Comparison of ENCODE assay signal across 8 cellular contexts in genomic region chr1:155978973-155979429, GRCh38. TPM values are rescaled to one million over a fixed set of nuclear protein-coding genes. Genes with fewer than 3 reads are reported as not detected.
A peak's percentile ranks its signal among the peaks of the same experiment; 100 is the strongest.
DNase-seq lines count a peak whose midpoint lies in the region; ATAC-seq and TF ChIP-seq lines count a peak whose summit lies in the region.

No MANE protein-coding gene starts in this region.

- H3K4me1 ChIP-seq in Karpas-422 (ENCODE audit: low read length), result peaks cover 87% of the 10 kb centered on the region
- H3K4me1 ChIP-seq in hepatocyte (ENCODE audit: insufficient read depth), result peaks cover 52% of the 10 kb centered on the region

- peak overlapping the region; percentile 86 for H3K27ac Mint-ChIP-seq in CD4-positive, alpha-beta T cell
- H3K27ac Mint-ChIP-seq in activated naive CD8-positive, alpha-beta T cell treated with anti-CD3 and anti-CD28 coated beads, Interleukin-2, amount 10 ng/mL, durations not matched to agents 7 days and 5 days, result peak overlapping the region; percentile 85

- peak overlapping the region; percentile 89 for H3K27ac ChIP-seq in CD4-positive, alpha-beta T cell (ENCODE audit: low read depth, low read length)
- H3K27ac ChIP-seq in Karpas-422 (ENCODE audit: low read length) (peak overlapping the region; percentile 96), hepatocyte (peak overlapping the region; percentile 87)

- H3K9ac ChIP-seq in Karpas-422 (ENCODE audit: low read length), result peak overlapping the region; percentile 97

- no peak for ATAC-seq in CD4-positive, alpha-beta T cell (ENCODE audit: poor library complexity)
- ATAC-seq in activated naive CD8-positive, alpha-beta T cell treated with anti-CD3 and anti-CD28 coated beads, Interleukin-2, amount 10 ng/mL, durations not matched to agents 7 days and 5 days (ENCODE audit: low read depth), result no peak
- ATAC-seq in GM18858 (IDR thresholded peaks at IDR 0.05; ENCODE audit: unreplicated experiment), result no peak
- ATAC-seq in HG02623 (IDR thresholded peaks at IDR 0.05; ENCODE audit: unreplicated experiment), result no peak

- H3K36me3 ChIP-seq in Karpas-422 (ENCODE audit: insufficient read depth, low read length) (peaks cover 11% of the 10 kb centered on the region), hepatocyte (replicated peaks; ENCODE audit: insufficient read depth, low read depth) (no peaks in the 10 kb centered on the region)

- H3K9me2 ChIP-seq in Karpas-422 (replicated peaks; ENCODE audit: insufficient read depth, low read length) (no peaks in the 10 kb centered on the region), hepatocyte (replicated peaks; ENCODE audit: insufficient read depth) (no peaks in the 10 kb centered on the region)

- H3K27me3 Mint-ChIP-seq in CD4-positive, alpha-beta T cell, result no peaks in the 10 kb centered on the region
- no peaks in the 10 kb centered on the region for H3K27me3 Mint-ChIP-seq in activated naive CD8-positive, alpha-beta T cell treated with anti-CD3 and anti-CD28 coated beads, Interleukin-2, amount 10 ng/mL, durations not matched to agents 7 days and 5 days

- POLR2A ChIA-PET in CD4-positive, alpha-beta T cell (lab: Charles Lee), result interaction anchor here (0.6 to 10.1 kb wide), 11 partner anchors 11 to 1033 kb away, joined by 3 to 96 read pairs (median 11); partner anchors contain the start of genes KHDC4, PMF1, PRCC and RXFP4
- POLR2A ChIA-PET in activated naive CD8-positive, alpha-beta T cell treated with anti-CD3 and anti-CD28 coated beads, Interleukin-2, amount 10 ng/mL, durations not matched to agents 7 days and 5 days (lab: Charles Lee), result interaction anchor here (0.8 to 9.5 kb wide), 8 partner anchors 11 to 122 kb away, joined by 3 to 105 read pairs (median 20); partner anchors contain the start of genes GON4L, KHDC4 and RXFP4

- no peaks in the 10 kb centered on the region for H3K9me3 Mint-ChIP-seq in CD4-positive, alpha-beta T cell
- H3K9me3 Mint-ChIP-seq in activated naive CD8-positive, alpha-beta T cell treated with anti-CD3 and anti-CD28 coated beads, Interleukin-2, amount 10 ng/mL, durations not matched to agents 7 days and 5 days, result no peaks in the 10 kb centered on the region

- TF ChIP-seq CTCF in CD4-positive, alpha-beta T cell (IDR thresholded peaks at IDR 0.05), result peak; percentile 5
- TF ChIP-seq CTCF in hepatocyte (IDR thresholded peaks at IDR 0.05; ENCODE audit: poor library complexity), result no peak

- no peak for DNase-seq in CD4-positive, alpha-beta T cell
- DNase-seq in Karpas-422, result peak; percentile 72
- DNase-seq in activated naive CD8-positive, alpha-beta T cell treated with anti-CD3 and anti-CD28 coated beads, Interleukin-2, amount 10 ng/mL, durations not matched to agents 7 days and 5 days, result no peak
- no peak for DNase-seq in hepatocyte (ENCODE audit: low spot score)
- peak; percentile 48 for DNase-seq in stimulated activated CD8-positive, alpha-beta memory T cell treated with anti-CD3 and anti-CD28 coated beads, Interleukin-4, amount 100 ng/mL, for 48 hours
- DNase-seq in islet precursor cell, result no peak

- no peaks in the 10 kb centered on the region for H3K9me3 ChIP-seq in CD4-positive, alpha-beta T cell (ENCODE audit: control insufficient read depth, low read length)
- H3K9me3 ChIP-seq in Karpas-422 (ENCODE audit: low read length), result no peaks in the 10 kb centered on the region
- no peaks in the 10 kb centered on the region for H3K9me3 ChIP-seq in hepatocyte (ENCODE audit: low read depth)

- peaks cover 44% of the 10 kb centered on the region for H3K36me3 Mint-ChIP-seq in CD4-positive, alpha-beta T cell (ENCODE audit: low read depth)
- H3K36me3 Mint-ChIP-seq in activated naive CD8-positive, alpha-beta T cell treated with anti-CD3 and anti-CD28 coated beads, Interleukin-2, amount 10 ng/mL, durations not matched to agents 7 days and 5 days, result peaks cover 25% of the 10 kb centered on the region

- H4K20me1 ChIP-seq in Karpas-422 (ENCODE audit: insufficient read depth, low read depth, low read length), result peaks cover 36% of the 10 kb centered on the region
- peaks cover 19% of the 10 kb centered on the region for H4K20me1 ChIP-seq in hepatocyte (ENCODE audit: insufficient read depth, poor library complexity, severe bottlenecking)

- peaks cover 75% of the 10 kb centered on the region for H3K4me1 Mint-ChIP-seq in CD4-positive, alpha-beta T cell (ENCODE audit: low read depth)
- peaks cover 59% of the 10 kb centered on the region for H3K4me1 Mint-ChIP-seq in activated naive CD8-positive, alpha-beta T cell treated with anti-CD3 and anti-CD28 coated beads, Interleukin-2, amount 10 ng/mL, durations not matched to agents 7 days and 5 days

- intact Hi-C loops in CD4-positive, alpha-beta T cell (cut with DNase I, micrococcal nuclease), result loop anchor here (1.0 to 5.0 kb wide), 2 partner anchors 10 to 122 kb away; partner anchors contain the start of genes GON4L (in 1 of the 2) and SYT11 (in 1 of the 2)

- H3K4me2 ChIP-seq in Karpas-422 (ENCODE audit: low read depth, low read length, poor library complexity, severe bottlenecking) (peak overlapping the region; percentile 89), hepatocyte (peak overlapping the region; percentile 82)

- H3K27me3 ChIP-seq in CD4-positive, alpha-beta T cell (ENCODE audit: control insufficient read depth, insufficient read depth, low read length), result no peaks in the 10 kb centered on the region
- H3K27me3 ChIP-seq in Karpas-422 (ENCODE audit: low read length) (no peaks in the 10 kb centered on the region), hepatocyte (no peaks in the 10 kb centered on the region)

- WGBS in hepatocyte (ENCODE audit: low lambda C conversion rate, missing lambda C conversion rate), result 12% methylated on average over 8 of the region's 8 CpGs

- peak overlapping the region; percentile 97 for H3K4me3 Mint-ChIP-seq in CD4-positive, alpha-beta T cell
- H3K4me3 Mint-ChIP-seq in activated naive CD8-positive, alpha-beta T cell treated with anti-CD3 and anti-CD28 coated beads, Interleukin-2, amount 10 ng/mL, durations not matched to agents 7 days and 5 days, result peak overlapping the region; percentile 99

- CTCF ChIA-PET in CD4-positive, alpha-beta T cell (lab: Charles Lee), result interaction anchor here (0.8 to 2.0 kb wide), 11 partner anchors 8 to 118 kb away, joined by 3 to 10 read pairs (median 3); partner anchors contain the start of gene KHDC4

- H2AFZ ChIP-seq in Karpas-422 (ENCODE audit: low read length) (no peak overlapping the region), hepatocyte (peak overlapping the region; percentile 51)

- H3K4me3 ChIP-seq in Karpas-422 (ENCODE audit: low read length) (peak overlapping the region; percentile 91), hepatocyte (peak overlapping the region; percentile 96)

- H3K79me2 ChIP-seq in Karpas-422 (ENCODE audit: low read length) (peaks cover 82% of the 10 kb centered on the region), hepatocyte (peaks cover 77% of the 10 kb centered on the region)

RNA-seq across cellular contexts. Expression of gene ARHGEF2, which starts 0.7 kb away (rescaled TPM):
- total RNA-seq in CD4-positive, alpha-beta T cell, result 10 to 100 TPM; 54.8 to 62.4 TPM
- total RNA-seq in Karpas-422 (2014; rRNA removed; shearing (Covaris generic); ENCODE audit: low replicate concordance), result 85.1 and 207 TPM in 2 replicates
- 100 to 1,000 TPM; 151 to 155 TPM for total RNA-seq in activated naive CD8-positive, alpha-beta T cell treated with anti-CD3 and anti-CD28 coated beads, Interleukin-2, amount 10 ng/mL, durations not matched to agents 7 days and 5 days
- 36.5 and 46.9 TPM in 2 replicates for total RNA-seq in hepatocyte
- polyA plus RNA-seq in hepatocyte, result 27.1 and 30.1 TPM in 2 replicates

RNA-seq across cellular contexts. Expression of gene RXFP4, which starts 37.6 kb away (rescaled TPM):
- not detected for total RNA-seq in CD4-positive, alpha-beta T cell
- not detected in 2 replicates for total RNA-seq in Karpas-422 (2014; rRNA removed; shearing (Covaris generic); ENCODE audit: low replicate concordance)
- total RNA-seq in activated naive CD8-positive, alpha-beta T cell treated with anti-CD3 and anti-CD28 coated beads, Interleukin-2, amount 10 ng/mL, durations not matched to agents 7 days and 5 days, result under 1 TPM in 1 of 2 experiments, not detected in 1; 0.26 TPM
- total RNA-seq in hepatocyte, result 0.83 TPM in 1 of 2 replicates, not detected in the other
- polyA plus RNA-seq in hepatocyte, result not detected in 2 replicates

RNA-seq across cellular contexts. Expression of gene SSR2, which starts 41.8 kb away (rescaled TPM):
- total RNA-seq in CD4-positive, alpha-beta T cell, result 100 to 1,000 TPM; 223 to 225 TPM
- 145 and 205 TPM in 2 replicates for total RNA-seq in Karpas-422 (2014; rRNA removed; shearing (Covaris generic); ENCODE audit: low replicate concordance)
- 100 to 1,000 TPM; 204 to 205 TPM for total RNA-seq in activated naive CD8-positive, alpha-beta T cell treated with anti-CD3 and anti-CD28 coated beads, Interleukin-2, amount 10 ng/mL, durations not matched to agents 7 days and 5 days
- 393 and 416 TPM in 2 replicates for total RNA-seq in hepatocyte
- 326 and 360 TPM in 2 replicates for polyA plus RNA-seq in hepatocyte

RNA-seq across cellular contexts. Expression of gene KHDC4, which starts 44.8 kb away (rescaled TPM):
- 10 to 100 TPM; 56.6 to 60.8 TPM for total RNA-seq in CD4-positive, alpha-beta T cell
- total RNA-seq in Karpas-422 (2014; rRNA removed; shearing (Covaris generic); ENCODE audit: low replicate concordance), result 42.7 and 63.2 TPM in 2 replicates
- 10 to 100 TPM; 91.6 to 94.5 TPM for total RNA-seq in activated naive CD8-positive, alpha-beta T cell treated with anti-CD3 and anti-CD28 coated beads, Interleukin-2, amount 10 ng/mL, durations not matched to agents 7 days and 5 days
- 33.2 and 40.3 TPM in 2 replicates for total RNA-seq in hepatocyte
- polyA plus RNA-seq in hepatocyte, result 15.7 and 28.0 TPM in 2 replicates

Comparison
In these comparisons a context has a peak if more than half of its experiments do, and no peak if none do; other contexts are left out.
1. DNase-seq: peak in Karpas-422 (single experiment) and stimulated activated CD8-positive, alpha-beta memory T cell treated with anti-CD3 and anti-CD28 coated beads, Interleukin-4, amount 100 ng/mL, for 48 hours (single experiment); none in CD4-positive, alpha-beta T cell (0 of 10), activated naive CD8-positive, alpha-beta T cell treated with anti-CD3 and anti-CD28 coated beads, Interleukin-2, amount 10 ng/mL, durations not matched to agents 7 days and 5 days (single experiment), hepatocyte (single experiment) and islet precursor cell (single experiment).
2. Peak in every context shown above with its lines, with median percentiles within 50 percentile points of each other: H3K27ac ChIP-seq.